21 cellular contexts compared by ENCODE assay signal in the genomic region with DNA sequence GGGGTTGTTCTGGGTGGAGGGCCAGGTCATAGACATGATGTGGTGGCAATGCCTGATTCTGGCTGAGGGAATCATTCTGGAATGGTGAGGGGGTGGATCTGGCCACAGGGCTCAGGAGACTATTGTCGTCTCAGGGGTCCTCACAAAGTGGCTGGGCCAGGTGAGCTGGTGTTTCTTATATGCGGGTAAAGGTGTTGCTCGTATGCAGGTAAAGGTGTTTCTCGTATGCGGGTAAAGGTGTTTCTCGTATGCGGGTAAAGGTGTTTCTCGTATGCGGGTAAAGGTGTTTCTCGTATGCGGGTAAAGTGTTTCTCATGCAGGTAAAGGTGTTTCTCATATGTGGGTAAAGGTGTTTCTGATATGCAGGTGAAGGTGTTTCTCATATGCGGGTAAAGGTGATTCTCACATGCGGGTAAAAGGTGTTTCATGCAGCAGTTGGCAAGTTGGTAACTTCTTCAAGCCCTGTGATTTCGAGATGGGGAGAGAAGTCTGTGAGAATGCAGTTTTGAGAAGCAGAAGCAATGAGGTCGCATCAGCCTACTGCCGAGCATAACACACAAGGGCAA. TPM values are rescaled to one million over a fixed set of nuclear protein-coding genes. Genes with fewer than 3 reads are reported as not detected.
"Had no signal": no experiment of that assay in that cellular context is flagged by ENCODE, and none has a peak within 500 bp of the region (broad histone marks: within the 10 kb centered on the region; RNA-seq: fewer than 3 reads in every experiment).

No MANE protein-coding gene starts in this region.

- DNase-seq: Karpas-422, KG1, MG63, NCI-H1092, NCI-H1105 treated with DMSO at 0.1 percent for 48 hours, NCI-H1436, NCI-H187, NCI-H2029, NCI-H2081 treated with DMSO at 0.1 percent for 48 hours, NCI-H2227 treated with DMSO at 0.1 percent for 48 hours, NCI-H524, NCI-H526 treated with DMSO at 0.1 percent for 48 hours, NCI-H774, SHP77, SK-N-SH, SW 1271 had no signal

- H3K9me3 ChIP-seq: MG63, SK-N-SH had no signal

- H3K4me2 ChIP-seq: SK-N-SH had no signal

- H3K4me3 ChIP-seq: MG63 had no signal

- H3K36me3 ChIP-seq: MG63 had no signal

- H3K27me3 ChIP-seq: MG63 had no signal

- H3K9ac ChIP-seq: SK-N-SH had no signal

- H3K27ac ChIP-seq: RWPE1 had no signal

- ATAC-seq: Panc1 had no signal

RNA-seq across cellular contexts. Expression of a gene that starts 10.5 kb away (rescaled TPM):
- total RNA-seq: HT-29, NCI-H460, SK-MEL-5 had no signal
